27 cellular contexts compared by ENCODE assay signal in the genomic region with DNA sequence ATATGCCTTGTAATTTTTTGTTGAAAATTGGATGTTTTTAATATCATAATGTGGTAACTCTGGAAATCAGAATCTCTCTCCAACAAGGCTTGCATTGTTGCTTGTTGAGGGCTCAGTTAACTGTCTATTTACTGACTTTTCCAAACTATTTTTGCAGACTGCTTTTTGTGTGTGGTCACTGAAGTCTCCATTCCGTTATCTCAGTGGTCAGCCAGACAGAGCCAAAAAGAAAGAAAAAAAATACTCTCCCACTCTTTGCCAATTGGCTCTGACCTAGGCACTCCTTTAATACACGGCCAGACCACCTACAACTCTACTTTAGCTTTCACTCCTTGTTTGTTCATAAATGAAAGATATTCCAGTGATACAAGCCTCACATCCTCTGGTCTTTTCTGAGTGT.
"Had no signal": no experiment of that assay in that cellular context is flagged by ENCODE, and none has a peak within 500 bp of the region (broad histone marks: within the 10 kb centered on the region; RNA-seq: fewer than 3 reads in every experiment).

No MANE protein-coding gene starts in this region.

- H3K9me3 ChIP-seq: colonic mucosa, esophagus squamous epithelium, gastrocnemius medialis, heart right ventricle, left lung, lower lobe of right lung, mucosa of descending colon had no signal

- H3K4me1 Mint-ChIP-seq: endodermal cell; mesothelial cell of epicardium; naive thymus-derived CD4-positive, alpha-beta T cell had no signal

- DNase-seq: colonic mucosa; cortex of kidney; effector CD8-positive, alpha-beta T cell; effector memory CD8-positive, alpha-beta T cell; endodermal cell; erythroblast; esophagus squamous epithelium; foreskin keratinocyte; gastrocnemius medialis; glutamatergic neuron; head of caudate nucleus; heart right ventricle; hippocampal formation; left cardiac atrium; left lung; left ventricle myocardium superior; lower lobe of right lung; mesenchymal stem cell; mucosa of descending colon; naive thymus-derived CD4-positive, alpha-beta T cell had no signal

- ATAC-seq: effector memory CD8-positive, alpha-beta T cell; esophagus mucosa; foreskin keratinocyte; gastrocnemius medialis; left lung; left ventricle myocardium superior; lower lobe of right lung; mucosa of descending colon; naive thymus-derived CD4-positive, alpha-beta T cell had no signal

- H3K36me3 ChIP-seq: colonic mucosa, esophagus squamous epithelium, gastrocnemius medialis, left lung, lower lobe of right lung had no signal

- H3K27me3 ChIP-seq: colonic mucosa, esophagus squamous epithelium, foreskin keratinocyte, gastrocnemius medialis, heart right ventricle, left lung had no signal

- H3K27ac Mint-ChIP-seq: dendritic cell treated with granulocyte-macrophage colony-stimulating factor and Interleukin-4, amounts not matched to agents 40 ng/mL and 50 ng/mL, for 4 days; effector memory CD8-positive, alpha-beta T cell; endodermal cell; mesothelial cell of epicardium had no signal

- H3K4me3 ChIP-seq: colonic mucosa, esophagus squamous epithelium, gastrocnemius medialis, heart right ventricle, left lung, lower lobe of right lung, mucosa of descending colon had no signal

- H3K27me3 Mint-ChIP-seq: dendritic cell treated with granulocyte-macrophage colony-stimulating factor and Interleukin-4, amounts not matched to agents 40 ng/mL and 50 ng/mL, for 4 days; effector memory CD8-positive, alpha-beta T cell; naive thymus-derived CD4-positive, alpha-beta T cell had no signal

- FAIRE-seq: endometrium, islet of Langerhans, keratinocyte had no signal

- H3K9me3 Mint-ChIP-seq: dendritic cell treated with granulocyte-macrophage colony-stimulating factor and Interleukin-4, amounts not matched to agents 40 ng/mL and 50 ng/mL, for 4 days; effector memory CD8-positive, alpha-beta T cell; endodermal cell; naive thymus-derived CD4-positive, alpha-beta T cell had no signal

- H3K4me1 ChIP-seq: colonic mucosa, esophagus squamous epithelium, foreskin keratinocyte, gastrocnemius medialis, heart right ventricle, left lung, lower lobe of right lung had no signal

- H3K4me3 Mint-ChIP-seq: dendritic cell treated with granulocyte-macrophage colony-stimulating factor and Interleukin-4, amounts not matched to agents 40 ng/mL and 50 ng/mL, for 4 days; effector memory CD8-positive, alpha-beta T cell; endodermal cell; mesothelial cell of epicardium; naive thymus-derived CD4-positive, alpha-beta T cell had no signal

- H3K27ac ChIP-seq: colonic mucosa, epithelial cell of prostate, esophagus squamous epithelium, foreskin keratinocyte, gastrocnemius medialis, left lung, lower lobe of right lung had no signal
